ENCODE assay signal across 19 cellular contexts in genomic region chr22:39931271-39931670, GRCh38. TPM values are rescaled to one million over a fixed set of nuclear protein-coding genes. Genes with fewer than 3 reads are reported as not detected.
"Had no signal": no experiment of that assay in that cellular context is flagged by ENCODE, and none has a peak within 500 bp of the region (broad histone marks: within the 10 kb centered on the region; RNA-seq: fewer than 3 reads in every experiment).

No MANE protein-coding gene starts in this region.

- H3K27ac Mint-ChIP-seq: dendritic cell treated with granulocyte-macrophage colony-stimulating factor and Interleukin-4, amounts not matched to agents 40 ng/mL and 50 ng/mL, for 4 days had no signal

- H3K36me3 ChIP-seq: ascending aorta, breast epithelium, gastrocnemius medialis, heart right ventricle, ovary, right lobe of liver, thoracic aorta had no signal

- H3K9me3 ChIP-seq: ascending aorta, breast epithelium, gastrocnemius medialis, heart right ventricle, ovary, right lobe of liver, thoracic aorta had no signal

- H3K27ac ChIP-seq: ascending aorta, breast epithelium, epithelial cell of prostate, gastrocnemius medialis, heart right ventricle, ovary, right lobe of liver, thoracic aorta had no signal

- ATAC-seq: gastrocnemius medialis, heart right ventricle, right lobe of liver, SK-N-SH treated with all-trans-retinoic acid at 6 μM for 48 hours had no signal

- H3K27me3 Mint-ChIP-seq: naive B cell had no signal

- H3K27me3 ChIP-seq: ascending aorta, breast epithelium, ovary, right lobe of liver had no signal

- H3K9me3 Mint-ChIP-seq: dendritic cell treated with granulocyte-macrophage colony-stimulating factor and Interleukin-4, amounts not matched to agents 40 ng/mL and 50 ng/mL, for 4 days; naive B cell had no signal

- H3K4me2 ChIP-seq: smooth muscle cell had no signal

- DNase-seq: activated gamma-delta T cell treated with Interleukin-2 at 50 U/mL for 16 hours; activated T-cell treated with anti-CD3 and anti-CD28 coated beads, Interleukin-2, amount 50 U/mL, for 48 hours; cerebellar nuclear complex; gastrocnemius medialis; heart right ventricle; islet precursor cell; naive B cell; ovary; right lobe of liver had no signal

- H3K4me3 ChIP-seq: ascending aorta, breast epithelium, gastrocnemius medialis, heart right ventricle, lung, ovary, right lobe of liver, smooth muscle cell, thoracic aorta had no signal

- H3K4me3 Mint-ChIP-seq: dendritic cell treated with granulocyte-macrophage colony-stimulating factor and Interleukin-4, amounts not matched to agents 40 ng/mL and 50 ng/mL, for 4 days; naive B cell had no signal

- H3K4me1 ChIP-seq: ascending aorta, breast epithelium, gastrocnemius medialis, right lobe of liver had no signal

RNA-seq across cellular contexts. Expression of gene TMA7B, which starts 28.9 kb away (rescaled TPM):
- total RNA-seq: ascending aorta, gastrocnemius medialis, heart right ventricle, ovary, pulmonary artery endothelial cell, smooth muscle cell had no signal
- polyA plus RNA-seq: heart right ventricle, ovary, smooth muscle cell had no signal

RNA-seq across cellular contexts. Expression of gene GRAP2, which starts 30.4 kb away (rescaled TPM):
- total RNA-seq: ascending aorta, pulmonary artery endothelial cell, smooth muscle cell had no signal
- polyA plus RNA-seq: smooth muscle cell had no signal

RNA-seq across cellular contexts. Expression of gene ENTHD1, which starts 37.7 kb away (rescaled TPM):
- total RNA-seq: breast epithelium, gastrocnemius medialis, pulmonary artery endothelial cell, right lobe of liver, smooth muscle cell, thoracic aorta, ureter had no signal
- polyA plus RNA-seq: heart right ventricle, ovary, smooth muscle cell had no signal
